19 cellular contexts compared by ENCODE assay signal in the genomic region with DNA sequence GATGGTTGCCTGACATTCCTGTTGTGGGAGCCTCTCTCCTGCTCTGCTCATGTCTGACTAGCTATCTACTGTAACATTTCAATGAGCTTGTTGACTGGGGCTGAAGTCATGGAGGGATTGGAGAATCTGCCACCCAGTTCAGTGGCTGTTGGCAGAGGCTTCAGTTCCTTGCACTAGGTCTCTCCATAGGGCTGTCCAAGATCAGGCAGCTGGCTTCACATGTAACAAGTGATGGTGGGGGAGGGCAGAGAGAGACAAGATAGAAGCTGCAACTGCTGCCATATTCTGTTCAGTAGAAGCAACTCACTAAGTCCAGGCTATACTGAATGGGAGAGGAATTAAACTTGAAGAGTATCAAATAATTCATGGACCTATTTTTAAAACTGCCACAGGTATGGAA.
"Had no signal": no experiment of that assay in that cellular context is flagged by ENCODE, and none has a peak within 500 bp of the region (broad histone marks: within the 10 kb centered on the region; RNA-seq: fewer than 3 reads in every experiment).

No MANE protein-coding gene starts in this region.

- DNase-seq: heart left ventricle; hypothalamus; immature natural killer cell; kidney; left colon; left lung; midbrain; mucosa of descending colon; naive thymus-derived CD8-positive, alpha-beta T cell; ovary; right cardiac atrium; small intestine; spleen; stimulated activated CD4-positive, alpha-beta T cell treated with anti-CD3 and anti-CD28 coated beads, Interleukin-4, amount 100 ng/mL, for 24 hours; stimulated activated naive CD4-positive, alpha-beta T cell; uterus had no signal

- H3K36me3 ChIP-seq: heart left ventricle, left lung, ovary, spleen, suprapubic skin, tibial nerve, uterus had no signal

- H3K27me3 ChIP-seq: heart left ventricle, left lung, ovary, spleen, suprapubic skin, tibial nerve, uterus had no signal

- H3K4me3 ChIP-seq: heart left ventricle, left lung, lung, mucosa of descending colon, ovary, spleen, suprapubic skin, tibial nerve, uterus had no signal

- H3K4me1 ChIP-seq: left lung, suprapubic skin, tibial nerve, uterus had no signal

- H3K9me3 ChIP-seq: heart left ventricle, left lung, mucosa of descending colon, ovary, spleen, suprapubic skin, tibial nerve, uterus had no signal

- H3K27ac ChIP-seq: heart left ventricle, left lung, ovary, spleen, suprapubic skin, tibial nerve, uterus had no signal
